7 cellular contexts compared by ENCODE assay signal in genomic region chr4:107183155-107183774, GRCh38.
DNase-seq lines count a peak whose midpoint lies in the region; ATAC-seq and TF ChIP-seq lines count a peak whose summit lies in the region.

No MANE protein-coding gene starts in this region.

- no peaks in the 10 kb centered on the region for H3K36me3 ChIP-seq in transverse colon

- intact Hi-C loops in left colon (cut with DNase I, micrococcal nuclease) (loop anchor here in 1 of 2 donors (10.0 kb wide), 1 partner anchor 148 kb away; the partner anchor contains the start of gene DKK2), transverse colon (cut with DNase I; ENCODE audit: low total_unique reads) (loop anchor here (10.0 kb wide), 1 partner anchor 148 kb away; the partner anchor contains the start of gene DKK2)

- H3K9me3 ChIP-seq in transverse colon: no peaks in the 10 kb centered on the region

- no peaks in the 10 kb centered on the region for H3K4me1 ChIP-seq in transverse colon

- no peak for TF ChIP-seq POLR2A in transverse colon (IDR thresholded peaks at IDR 0.05)

- no peak for TF ChIP-seq EP300 in transverse colon (IDR thresholded peaks at IDR 0.05; ENCODE audit: low read depth)

- no peak overlapping the region for H3K4me3 ChIP-seq in transverse colon

- 0 to 8% methylated on average over 3 of the region's 3 CpGs for WGBS in transverse colon (ENCODE audit: low coverage in 1 of 2), 2 donors

- no peaks in the 10 kb centered on the region for H3K27me3 ChIP-seq in transverse colon

- ATAC-seq in GM19452 (IDR thresholded peaks at IDR 0.05; ENCODE audit: unreplicated experiment) (peak; percentile 97), HG03342 (IDR thresholded peaks at IDR 0.05; ENCODE audit: unreplicated experiment) (peak; percentile 99), left colon (peak; percentile 90)

- peak; percentile 66 to 77 (median 72) for TF ChIP-seq CTCF in transverse colon (IDR thresholded peaks at IDR 0.05)

- in situ Hi-C loops in G401 (cut with HindIII; ENCODE audit: low sequenced_read_pairs) (no loop called here), transverse colon (cut with MboI; ENCODE audit: low pct_ligation_motif_present in 1 of 4, low pct_unique_long_range_greater_than_20kb in 1 of 4, low sequenced_read_pairs in 3 of 4) (no loop called here)

- no peak overlapping the region for H3K27ac ChIP-seq in transverse colon

- peak; percentile 79 for DNase-seq in G401 (ENCODE audit: low spot score)
- peak; percentile 12 to 70 for DNase-seq in NOMO-1 (lab: John Stamatoyannopoulos, UW; ENCODE audit: unreplicated experiment in 2 of 2)
- peak; percentile 9 for DNase-seq in central memory CD4-positive, alpha-beta T cell
- DNase-seq in left colon: peak in 1 of 2 donors; percentile 4
- DNase-seq in transverse colon: no peak
